1 cellular context compared by ENCODE assay signal in genomic region chr13:45219123-45219891, GRCh38.
A peak's percentile ranks its signal among the peaks of the same experiment; 100 is the strongest.
TF ChIP-seq lines count a peak whose summit lies in the region.

No MANE protein-coding gene starts in this region.

TF ChIP-seq in HepG2, 621 proteins besides CTCF, POLR2A, EP300 and RAD21 (continued from another document and continues in another):
- no peak for TF ChIP-seq HES4 (CRISPR knock-in tag; IDR thresholded peaks at IDR 0.05; ENCODE audit: borderline replicate concordance)
- no peak for TF ChIP-seq SAP130 (CRISPR knock-in tag; IDR thresholded peaks at IDR 0.05; ENCODE audit: low read depth)
- TF ChIP-seq, protein P1, sequence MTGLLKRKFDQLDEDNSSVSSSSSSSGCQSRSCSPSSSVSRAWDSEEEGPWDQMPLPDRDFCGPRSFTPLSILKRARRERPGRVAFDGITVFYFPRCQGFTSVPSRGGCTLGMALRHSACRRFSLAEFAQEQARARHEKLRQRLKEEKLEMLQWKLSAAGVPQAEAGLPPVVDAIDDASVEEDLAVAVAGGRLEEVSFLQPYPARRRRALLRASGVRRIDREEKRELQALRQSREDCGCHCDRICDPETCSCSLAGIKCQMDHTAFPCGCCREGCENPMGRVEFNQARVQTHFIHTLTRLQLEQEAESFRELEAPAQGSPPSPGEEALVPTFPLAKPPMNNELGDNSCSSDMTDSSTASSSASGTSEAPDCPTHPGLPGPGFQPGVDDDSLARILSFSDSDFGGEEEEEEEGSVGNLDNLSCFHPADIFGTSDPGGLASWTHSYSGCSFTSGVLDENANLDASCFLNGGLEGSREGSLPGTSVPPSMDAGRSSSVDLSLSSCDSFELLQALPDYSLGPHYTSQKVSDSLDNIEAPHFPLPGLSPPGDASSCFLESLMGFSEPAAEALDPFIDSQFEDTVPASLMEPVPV (CRISPR knock-in tag; IDR thresholded peaks at IDR 0.05): no peak
- no peak for TF ChIP-seq RELA (CRISPR knock-in tag; IDR thresholded peaks at IDR 0.05)
- TF ChIP-seq CEBPB (IDR thresholded peaks at IDR 0.05; ENCODE audit: borderline replicate concordance, low read depth, low read length): no peak
- TF ChIP-seq ZFP36L2 (CRISPR knock-in tag; IDR thresholded peaks at IDR 0.05): no peak
- TF ChIP-seq, protein P2, sequence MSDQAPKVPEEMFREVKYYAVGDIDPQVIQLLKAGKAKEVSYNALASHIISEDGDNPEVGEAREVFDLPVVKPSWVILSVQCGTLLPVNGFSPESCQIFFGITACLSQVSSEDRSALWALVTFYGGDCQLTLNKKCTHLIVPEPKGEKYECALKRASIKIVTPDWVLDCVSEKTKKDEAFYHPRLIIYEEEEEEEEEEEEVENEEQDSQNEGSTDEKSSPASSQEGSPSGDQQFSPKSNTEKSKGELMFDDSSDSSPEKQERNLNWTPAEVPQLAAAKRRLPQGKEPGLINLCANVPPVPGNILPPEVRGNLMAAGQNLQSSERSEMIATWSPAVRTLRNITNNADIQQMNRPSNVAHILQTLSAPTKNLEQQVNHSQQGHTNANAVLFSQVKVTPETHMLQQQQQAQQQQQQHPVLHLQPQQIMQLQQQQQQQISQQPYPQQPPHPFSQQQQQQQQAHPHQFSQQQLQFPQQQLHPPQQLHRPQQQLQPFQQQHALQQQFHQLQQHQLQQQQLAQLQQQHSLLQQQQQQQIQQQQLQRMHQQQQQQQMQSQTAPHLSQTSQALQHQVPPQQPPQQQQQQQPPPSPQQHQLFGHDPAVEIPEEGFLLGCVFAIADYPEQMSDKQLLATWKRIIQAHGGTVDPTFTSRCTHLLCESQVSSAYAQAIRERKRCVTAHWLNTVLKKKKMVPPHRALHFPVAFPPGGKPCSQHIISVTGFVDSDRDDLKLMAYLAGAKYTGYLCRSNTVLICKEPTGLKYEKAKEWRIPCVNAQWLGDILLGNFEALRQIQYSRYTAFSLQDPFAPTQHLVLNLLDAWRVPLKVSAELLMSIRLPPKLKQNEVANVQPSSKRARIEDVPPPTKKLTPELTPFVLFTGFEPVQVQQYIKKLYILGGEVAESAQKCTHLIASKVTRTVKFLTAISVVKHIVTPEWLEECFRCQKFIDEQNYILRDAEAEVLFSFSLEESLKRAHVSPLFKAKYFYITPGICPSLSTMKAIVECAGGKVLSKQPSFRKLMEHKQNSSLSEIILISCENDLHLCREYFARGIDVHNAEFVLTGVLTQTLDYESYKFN (CRISPR knock-in tag; conservative IDR thresholded peaks at IDR 0.05): peak; percentile 65
- peak; percentile 63 for TF ChIP-seq IRF2 (CRISPR knock-in tag; IDR thresholded peaks at IDR 0.05)
- no peak for TF ChIP-seq ZFY (CRISPR knock-in tag; IDR thresholded peaks at IDR 0.05)
- no peak for TF ChIP-seq ZNF607 (CRISPR knock-in tag; IDR thresholded peaks at IDR 0.05; ENCODE audit: borderline replicate concordance)
- no peak for TF ChIP-seq FOXP4 (CRISPR knock-in tag; IDR thresholded peaks at IDR 0.05)
- TF ChIP-seq ZNF891 (CRISPR knock-in tag; IDR thresholded peaks at IDR 0.05): no peak
- no peak for TF ChIP-seq NRL (CRISPR knock-in tag; IDR thresholded peaks at IDR 0.05; ENCODE audit: borderline replicate concordance)
- TF ChIP-seq ZNF337 (CRISPR knock-in tag; IDR thresholded peaks at IDR 0.05; ENCODE audit: borderline replicate concordance, low read depth): no peak
- TF ChIP-seq ZNF570 (CRISPR knock-in tag; IDR thresholded peaks at IDR 0.05; ENCODE audit: borderline replicate concordance): no peak
- no peak for TF ChIP-seq NFE2L2 (IDR thresholded peaks at IDR 0.05; ENCODE audit: low read length)
- no peak for TF ChIP-seq SMAD3 (CRISPR knock-in tag; IDR thresholded peaks at IDR 0.05)
- TF ChIP-seq TBX2 (CRISPR knock-in tag; IDR thresholded peaks at IDR 0.05; ENCODE audit: borderline replicate concordance): no peak
- TF ChIP-seq, protein P3, sequence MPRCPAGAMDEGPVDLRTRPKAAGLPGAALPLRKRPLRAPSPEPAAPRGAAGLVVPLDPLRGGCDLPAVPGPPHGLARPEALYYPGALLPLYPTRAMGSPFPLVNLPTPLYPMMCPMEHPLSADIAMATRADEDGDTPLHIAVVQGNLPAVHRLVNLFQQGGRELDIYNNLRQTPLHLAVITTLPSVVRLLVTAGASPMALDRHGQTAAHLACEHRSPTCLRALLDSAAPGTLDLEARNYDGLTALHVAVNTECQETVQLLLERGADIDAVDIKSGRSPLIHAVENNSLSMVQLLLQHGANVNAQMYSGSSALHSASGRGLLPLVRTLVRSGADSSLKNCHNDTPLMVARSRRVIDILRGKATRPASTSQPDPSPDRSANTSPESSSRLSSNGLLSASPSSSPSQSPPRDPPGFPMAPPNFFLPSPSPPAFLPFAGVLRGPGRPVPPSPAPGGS (CRISPR knock-in tag; IDR thresholded peaks at IDR 0.05): no peak
- TF ChIP-seq, protein P4, sequence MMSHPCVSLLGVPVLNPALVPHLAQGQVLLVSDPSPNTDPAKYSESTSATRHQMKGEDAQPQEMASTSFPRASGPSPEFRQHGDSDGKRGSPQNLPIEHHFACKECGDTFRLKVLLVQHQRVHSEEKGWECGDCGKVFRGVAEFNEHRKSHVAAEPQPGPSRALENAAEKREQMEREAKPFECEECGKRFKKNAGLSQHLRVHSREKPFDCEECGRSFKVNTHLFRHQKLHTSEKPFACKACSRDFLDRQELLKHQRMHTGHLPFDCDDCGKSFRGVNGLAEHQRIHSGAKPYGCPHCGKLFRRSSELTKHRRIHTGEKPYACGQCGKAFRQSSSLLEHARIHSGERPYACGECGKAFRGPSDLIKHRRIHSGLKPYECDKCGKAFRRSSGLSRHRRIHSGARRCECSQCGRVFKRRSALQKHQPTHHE (CRISPR knock-in tag; IDR thresholded peaks at IDR 0.05; ENCODE audit: borderline replicate concordance): no peak
- TF ChIP-seq, protein P5, sequence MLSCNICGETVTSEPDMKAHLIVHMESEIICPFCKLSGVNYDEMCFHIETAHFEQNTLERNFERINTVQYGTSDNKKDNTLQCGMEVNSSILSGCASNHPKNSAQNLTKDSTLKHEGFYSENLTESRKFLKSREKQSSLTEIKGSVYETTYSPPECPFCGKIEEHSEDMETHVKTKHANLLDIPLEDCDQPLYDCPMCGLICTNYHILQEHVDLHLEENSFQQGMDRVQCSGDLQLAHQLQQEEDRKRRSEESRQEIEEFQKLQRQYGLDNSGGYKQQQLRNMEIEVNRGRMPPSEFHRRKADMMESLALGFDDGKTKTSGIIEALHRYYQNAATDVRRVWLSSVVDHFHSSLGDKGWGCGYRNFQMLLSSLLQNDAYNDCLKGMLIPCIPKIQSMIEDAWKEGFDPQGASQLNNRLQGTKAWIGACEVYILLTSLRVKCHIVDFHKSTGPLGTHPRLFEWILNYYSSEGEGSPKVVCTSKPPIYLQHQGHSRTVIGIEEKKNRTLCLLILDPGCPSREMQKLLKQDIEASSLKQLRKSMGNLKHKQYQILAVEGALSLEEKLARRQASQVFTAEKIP (CRISPR knock-in tag; IDR thresholded peaks at IDR 0.05; ENCODE audit: borderline replicate concordance): no peak
- TF ChIP-seq POGK (CRISPR knock-in tag; conservative IDR thresholded peaks at IDR 0.05): no peak
- TF ChIP-seq ZNF777 (CRISPR knock-in tag; IDR thresholded peaks at IDR 0.05): no peak
- TF ChIP-seq ZFX (CRISPR knock-in tag; IDR thresholded peaks at IDR 0.05; ENCODE audit: low read depth): no peak
- no peak for TF ChIP-seq ELF4 (CRISPR knock-in tag; IDR thresholded peaks at IDR 0.05; ENCODE audit: borderline replicate concordance)
- TF ChIP-seq ZNF430 (CRISPR knock-in tag; IDR thresholded peaks at IDR 0.05): no peak
- TF ChIP-seq ZSCAN21 (CRISPR knock-in tag; IDR thresholded peaks at IDR 0.05; ENCODE audit: borderline replicate concordance): no peak
- TF ChIP-seq ZNF713 (CRISPR knock-in tag; IDR thresholded peaks at IDR 0.05): no peak
- TF ChIP-seq, protein P6, sequence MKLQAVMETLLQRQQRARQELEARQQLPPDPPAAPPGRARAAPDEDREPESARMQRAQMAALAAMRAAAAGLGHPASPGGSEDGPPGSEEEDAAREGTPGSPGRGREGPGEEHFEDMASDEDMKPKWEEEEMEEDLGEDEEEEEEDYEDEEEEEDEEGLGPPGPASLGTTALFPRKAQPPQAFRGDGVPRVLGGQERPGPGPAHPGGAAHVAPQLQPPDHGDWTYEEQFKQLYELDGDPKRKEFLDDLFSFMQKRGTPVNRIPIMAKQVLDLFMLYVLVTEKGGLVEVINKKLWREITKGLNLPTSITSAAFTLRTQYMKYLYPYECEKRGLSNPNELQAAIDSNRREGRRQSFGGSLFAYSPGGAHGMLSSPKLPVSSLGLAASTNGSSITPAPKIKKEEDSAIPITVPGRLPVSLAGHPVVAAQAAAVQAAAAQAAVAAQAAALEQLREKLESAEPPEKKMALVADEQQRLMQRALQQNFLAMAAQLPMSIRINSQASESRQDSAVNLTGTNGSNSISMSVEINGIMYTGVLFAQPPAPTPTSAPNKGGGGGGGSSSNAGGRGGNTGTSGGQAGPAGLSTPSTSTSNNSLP (IDR thresholded peaks at IDR 0.05; ENCODE audit: low read depth, low read length): peak; percentile 81
- no peak for TF ChIP-seq ZMYM3 (CRISPR knock-in tag; IDR thresholded peaks at IDR 0.05)
- no peak; the same call in 1 of the 2 replicates for TF ChIP-seq SALL1 (CRISPR knock-in tag; IDR thresholded peaks at IDR 0.05)
- no peak for TF ChIP-seq GABPA (IDR thresholded peaks at IDR 0.05; ENCODE audit: low read depth, low read length)
- no peak for TF ChIP-seq GABPA (CRISPR knock-in tag; IDR thresholded peaks at IDR 0.05; ENCODE audit: low read depth)
- TF ChIP-seq FLYWCH1 (CRISPR knock-in tag; IDR thresholded peaks at IDR 0.05): no peak
- no peak for TF ChIP-seq AFF4 (CRISPR knock-in tag; IDR thresholded peaks at IDR 0.05)
- no peak for TF ChIP-seq JUN (CRISPR knock-in tag; IDR thresholded peaks at IDR 0.05)
